ENCODE assay signal across 8 cellular contexts in the genomic region with DNA sequence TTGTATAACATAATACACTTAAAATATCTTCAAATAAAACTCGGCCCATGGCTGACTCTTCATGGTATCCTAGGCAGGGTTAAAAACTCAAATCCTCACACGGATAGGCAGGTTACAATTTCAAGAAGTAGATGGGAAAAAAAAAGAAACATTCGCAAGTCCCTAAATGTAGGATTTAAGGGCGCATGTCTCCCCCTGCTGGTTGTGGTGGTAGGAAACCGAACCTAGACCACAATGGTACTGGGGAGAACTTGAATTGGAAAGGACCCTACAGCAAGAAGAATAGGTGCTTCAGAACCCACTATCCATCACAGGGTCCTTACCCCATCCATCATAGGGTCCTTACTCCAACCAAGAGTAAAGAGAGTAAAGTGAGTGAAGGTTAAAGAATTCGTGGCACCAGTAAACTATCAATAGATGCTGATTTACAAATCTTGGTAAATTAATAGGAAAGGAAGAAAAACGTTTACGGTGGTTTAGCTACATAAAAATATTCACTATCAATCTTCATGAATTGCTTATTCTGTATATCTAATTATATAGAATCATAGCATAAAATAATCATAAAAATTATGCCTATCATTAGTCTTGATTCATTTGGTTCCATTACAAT. TPM values are rescaled to one million over a fixed set of nuclear protein-coding genes. Genes with fewer than 3 reads are reported as not detected.
DNase-seq lines count a peak whose midpoint lies in the region; ATAC-seq, FAIRE-seq and TF ChIP-seq lines count a peak whose summit lies in the region.

No MANE protein-coding gene starts in this region.

- H4K20me1 ChIP-seq in astrocyte (ENCODE audit: insufficient read depth, low read length) (no peaks in the 10 kb centered on the region), hepatocyte (ENCODE audit: insufficient read depth, poor library complexity, severe bottlenecking) (no peaks in the 10 kb centered on the region)

- H3K79me2 ChIP-seq in astrocyte (ENCODE audit: insufficient read depth, low read length) (peaks cover 18% of the 10 kb centered on the region), hepatocyte (peaks cover 15% of the 10 kb centered on the region)

- H3K36me3 ChIP-seq in astrocyte (ENCODE audit: insufficient read depth, low read length) (no peaks in the 10 kb centered on the region), hepatocyte (replicated peaks; ENCODE audit: insufficient read depth, low read depth) (no peaks in the 10 kb centered on the region)

- no peaks in the 10 kb centered on the region for H3K27me3 ChIP-seq in astrocyte (ENCODE audit: insufficient read depth, low read length)
- H3K27me3 ChIP-seq in hepatocyte: no peaks in the 10 kb centered on the region

- peaks cover 5% of the 10 kb centered on the region for H3K36me3 Mint-ChIP-seq in T-helper 2 cell treated with Interferon-gamma antibody and Interleukin-4, amounts not matched to agents 5 μg/mL and 100 μg/mL, for 36 hours (ENCODE audit: low read depth)
- H3K36me3 Mint-ChIP-seq in astrocyte (ENCODE audit: low read depth, unreplicated experiment): no peaks in the 10 kb centered on the region

- peaks cover 3% of the 10 kb centered on the region for H3K27me3 Mint-ChIP-seq in T-helper 2 cell treated with Interferon-gamma antibody and Interleukin-4, amounts not matched to agents 5 μg/mL and 100 μg/mL, for 36 hours (ENCODE audit: low read depth)
- H3K27me3 Mint-ChIP-seq in astrocyte (ENCODE audit: low read depth, unreplicated experiment): no peaks in the 10 kb centered on the region

- H3K4me1 ChIP-seq in astrocyte (ENCODE audit: insufficient read depth, low read length): peaks cover 20% of the 10 kb centered on the region
- H3K4me1 ChIP-seq in hepatocyte (ENCODE audit: insufficient read depth): peaks cover 21% of the 10 kb centered on the region

- H3K4me3 ChIP-seq in GM12864 (ENCODE audit: low read depth, low read length): no peak overlapping the region
- no peak overlapping the region for H3K4me3 ChIP-seq in astrocyte (ENCODE audit: insufficient read depth, low read depth, low read length)
- H3K4me3 ChIP-seq in hepatocyte: no peak overlapping the region

- peaks cover 26% of the 10 kb centered on the region for H3K4me1 Mint-ChIP-seq in T-helper 2 cell treated with Interferon-gamma antibody and Interleukin-4, amounts not matched to agents 5 μg/mL and 100 μg/mL, for 36 hours (ENCODE audit: low read depth)
- H3K4me1 Mint-ChIP-seq in astrocyte (ENCODE audit: low read depth, unreplicated experiment): peaks cover 11% of the 10 kb centered on the region

- WGBS in hepatocyte (ENCODE audit: low lambda C conversion rate, missing lambda C conversion rate): 27% methylated on average over 8 of the region's 8 CpGs

- H3K27ac ChIP-seq in astrocyte (ENCODE audit: low read depth, low read length): no peak overlapping the region
- no peak overlapping the region for H3K27ac ChIP-seq in hepatocyte

- H3K9me3 ChIP-seq in astrocyte (ENCODE audit: insufficient read depth, low read depth, low read length): no peaks in the 10 kb centered on the region
- H3K9me3 ChIP-seq in hepatocyte (ENCODE audit: low read depth): peaks cover 4% of the 10 kb centered on the region

- H3K27ac Mint-ChIP-seq in T-helper 2 cell treated with Interferon-gamma antibody and Interleukin-4, amounts not matched to agents 5 μg/mL and 100 μg/mL, for 36 hours: no peak overlapping the region
- no peak overlapping the region for H3K27ac Mint-ChIP-seq in astrocyte (ENCODE audit: unreplicated experiment)

- TF ChIP-seq CTCF in GM12864 (IDR thresholded peaks at IDR 0.05; ENCODE audit: low read depth, low read length, missing control alignments) (peak; percentile 81), astrocyte (IDR thresholded peaks at IDR 0.05; ENCODE audit: insufficient read depth, low read depth, low read length) (peak; percentile 89), hepatocyte (IDR thresholded peaks at IDR 0.05; ENCODE audit: poor library complexity) (peak; percentile 74)

- no peak for ATAC-seq in GM18517 (IDR thresholded peaks at IDR 0.05; ENCODE audit: unreplicated experiment)
- ATAC-seq in GM21423 (IDR thresholded peaks at IDR 0.05; ENCODE audit: unreplicated experiment): no peak

- H3K4me3 Mint-ChIP-seq in T-helper 2 cell treated with Interferon-gamma antibody and Interleukin-4, amounts not matched to agents 5 μg/mL and 100 μg/mL, for 36 hours: no peak overlapping the region
- H3K4me3 Mint-ChIP-seq in astrocyte (ENCODE audit: unreplicated experiment): no peak overlapping the region

- H3K9me3 Mint-ChIP-seq in T-helper 2 cell treated with Interferon-gamma antibody and Interleukin-4, amounts not matched to agents 5 μg/mL and 100 μg/mL, for 36 hours: peaks cover 13% of the 10 kb centered on the region
- peaks cover 3% of the 10 kb centered on the region for H3K9me3 Mint-ChIP-seq in astrocyte (ENCODE audit: unreplicated experiment)

- DNase-seq in GM12864 (ENCODE audit: low read depth) (peak; percentile 67), NCI-H1694 (lab: John Stamatoyannopoulos, UW) (peak; percentile 97), astrocyte (ENCODE audit: low read depth) (peak; percentile 44), hepatocyte (ENCODE audit: low spot score) (peak; percentile 89), smooth muscle cell of the brain vasculature (ENCODE audit: low read depth, low spot score) (peak; percentile 67)
- DNase-seq in T-helper 2 cell treated with Interferon-gamma antibody and Interleukin-4, amounts not matched to agents 5 μg/mL and 100 μg/mL, for 36 hours (ENCODE audit: low spot score): peak; percentile 60

- H3K4me2 ChIP-seq in astrocyte (ENCODE audit: low read length) (no peak overlapping the region), hepatocyte (no peak overlapping the region)

- no peak overlapping the region for H3K9ac ChIP-seq in astrocyte (ENCODE audit: low read length)

- FAIRE-seq in astrocyte (lab: Jason Lieb, UNC): no peak

- no peaks in the 10 kb centered on the region for H3K9me2 ChIP-seq in hepatocyte (replicated peaks; ENCODE audit: insufficient read depth)

- H2AFZ ChIP-seq in astrocyte (ENCODE audit: low read depth, low read length): no peak overlapping the region
- H2AFZ ChIP-seq in hepatocyte: no peak overlapping the region

RNA-seq across cellular contexts. Expression of gene CIPC, which starts 3.3 kb away (rescaled TPM):
- total RNA-seq in astrocyte (16.7 and 20.2 TPM in 2 replicates), hepatocyte (25.6 and 29.6 TPM in 2 replicates)
- 9.6 and 10.5 TPM in 2 replicates for polyA plus RNA-seq in hepatocyte

RNA-seq across cellular contexts. Expression of gene ZDHHC22, which starts 46.8 kb away (rescaled TPM):
- total RNA-seq in astrocyte (0.50 and 0.52 TPM in 2 replicates), hepatocyte (0.04 TPM in 1 of 2 replicates, not detected in the other)
- not detected in 2 replicates for polyA plus RNA-seq in hepatocyte

Comparison
In these comparisons a context has a peak if more than half of its experiments do, and no peak if none do; other contexts are left out.
1. DNase-seq: peak in every context shown above with its lines; median percentile 97 in NCI-H1694; 89 in hepatocyte; 67 in GM12864; 67 in smooth muscle cell of the brain vasculature; 60 in T-helper 2 cell treated with Interferon-gamma antibody and Interleukin-4, amounts not matched to agents 5 μg/mL and 100 μg/mL, for 36 hours; 44 in astrocyte.